2 cellular contexts compared by ENCODE assay signal in the genomic region with DNA sequence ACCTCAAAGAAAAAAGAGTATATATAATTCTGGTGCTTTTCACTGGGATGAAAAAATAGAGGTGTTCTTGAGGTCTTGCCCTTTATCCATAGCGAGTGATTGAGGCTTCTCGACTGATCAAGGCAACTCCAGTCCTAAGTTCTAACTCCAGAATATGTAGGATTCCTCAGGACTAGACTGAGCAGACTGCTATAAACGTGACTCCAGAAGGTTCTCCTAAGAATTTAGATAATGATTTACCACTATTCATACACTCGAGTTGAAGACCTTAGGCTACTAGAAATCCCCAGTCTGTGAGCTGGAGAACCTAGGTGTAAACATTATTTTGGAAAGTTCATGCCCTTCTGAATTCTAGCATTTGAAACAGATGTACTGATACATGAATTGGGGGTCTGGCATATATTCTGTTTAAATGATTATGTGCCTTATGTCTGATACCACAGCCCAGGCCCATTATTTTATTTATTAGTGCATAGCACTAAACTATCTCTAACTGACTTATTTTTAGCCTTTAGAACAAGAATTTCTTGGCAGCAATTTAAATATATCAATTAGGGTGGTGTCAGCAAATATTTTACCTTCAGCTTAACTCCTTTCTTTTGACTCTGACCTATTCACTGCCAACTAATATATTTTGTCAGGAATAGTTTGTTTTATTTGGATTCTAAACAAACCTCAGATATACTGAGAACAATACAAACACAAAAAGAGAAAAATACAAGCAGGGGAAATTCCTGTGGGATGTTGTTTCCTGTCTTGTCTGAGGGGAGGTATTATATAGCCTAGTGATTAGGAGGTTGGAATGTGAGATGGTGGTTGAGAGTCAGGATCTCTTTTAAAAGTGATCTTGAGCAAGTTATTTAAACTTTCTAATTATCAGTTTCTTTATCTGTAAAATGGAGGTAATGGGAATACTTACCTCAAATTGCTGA.
A peak's percentile ranks its signal among the peaks of the same experiment; 100 is the strongest.
TF ChIP-seq lines count a peak whose summit lies in the region.

No MANE protein-coding gene starts in this region.

TF ChIP-seq in K562, 482 proteins besides CTCF, POLR2A, EP300 and RAD21 (continued from another document):
- TF ChIP-seq ARID3A (IDR thresholded peaks at IDR 0.05; ENCODE audit: borderline replicate concordance, low read depth, low read length), result no peak
- no peak for TF ChIP-seq ZNF655 (CRISPR knock-in tag; IDR thresholded peaks at IDR 0.05)
- TF ChIP-seq FOXP4 (CRISPR knock-in tag; IDR thresholded peaks at IDR 0.05; ENCODE audit: borderline replicate concordance), result no peak
- TF ChIP-seq MYBL2 (IDR thresholded peaks at IDR 0.05; ENCODE audit: low read depth), result no peak
- TF ChIP-seq MYBL2 (CRISPR knock-in tag; IDR thresholded peaks at IDR 0.05; ENCODE audit: borderline replicate concordance), result no peak
- no peak for TF ChIP-seq ZKSCAN3 (CRISPR knock-in tag; IDR thresholded peaks at IDR 0.05)
- peak; percentile 52; the same call in 1 of the 2 replicates for TF ChIP-seq MAFF (IDR thresholded peaks at IDR 0.05; ENCODE audit: low read length)
- TF ChIP-seq ZNF830 (CRISPR knock-in tag; IDR thresholded peaks at IDR 0.05), result no peak
- TF ChIP-seq BRCA1 (IDR thresholded peaks at IDR 0.05), result no peak
- TF ChIP-seq BRCA1 (CRISPR knock-in tag; IDR thresholded peaks at IDR 0.05), result no peak
- TF ChIP-seq KDM2B (CRISPR knock-in tag; IDR thresholded peaks at IDR 0.05), result no peak
- peak; percentile 38; the same call in 1 of the 2 replicates for TF ChIP-seq MAFG (tag; conservative IDR thresholded peaks at IDR 0.05)
- no peak for TF ChIP-seq MNT (conservative IDR thresholded peaks at IDR 0.05)
- TF ChIP-seq, protein P1, sequence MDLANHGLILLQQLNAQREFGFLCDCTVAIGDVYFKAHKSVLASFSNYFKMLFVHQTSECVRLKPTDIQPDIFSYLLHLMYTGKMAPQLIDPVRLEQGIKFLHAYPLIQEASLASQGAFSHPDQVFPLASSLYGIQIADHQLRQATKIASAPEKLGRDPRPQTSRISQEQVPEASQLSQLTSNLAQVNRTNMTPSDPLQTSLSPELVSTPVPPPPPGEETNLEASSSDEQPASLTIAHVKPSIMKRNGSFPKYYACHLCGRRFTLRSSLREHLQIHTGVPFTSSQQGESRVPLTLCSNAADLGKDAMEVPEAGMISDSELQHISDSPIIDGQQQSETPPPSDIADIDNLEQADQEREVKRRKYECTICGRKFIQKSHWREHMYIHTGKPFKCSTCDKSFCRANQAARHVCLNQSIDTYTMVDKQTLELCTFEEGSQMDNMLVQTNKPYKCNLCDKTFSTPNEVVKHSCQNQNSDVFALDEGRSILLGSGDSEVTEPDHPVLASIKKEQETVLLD (IDR thresholded peaks at IDR 0.05), result no peak
- 0 out of 2 replicates have a peak, but pooled peaks have one; percentile 21 for TF ChIP-seq MAFK (IDR thresholded peaks at IDR 0.05; ENCODE audit: low read length)
- TF ChIP-seq TRIM28 (IDR thresholded peaks at IDR 0.05), result no peak
- TF ChIP-seq CBX1 (IDR thresholded peaks at IDR 0.05; ENCODE audit: low read depth), result no peak
- no peak for TF ChIP-seq ZNF134 (CRISPR knock-in tag; conservative IDR thresholded peaks at IDR 0.05)
- TF ChIP-seq SPI1 (IDR thresholded peaks at IDR 0.05; ENCODE audit: borderline replicate concordance, low read depth, low read length), result no peak
- no peak for TF ChIP-seq NUFIP1 (IDR thresholded peaks at IDR 0.05; ENCODE audit: partially characterized antibody)
- peak; percentile 45; the same call in 1 of the 2 replicates for TF ChIP-seq C11orf30 (IDR thresholded peaks at IDR 0.05; ENCODE audit: low read depth)
- TF ChIP-seq ZNF316 (IDR thresholded peaks at IDR 0.05), result peak; percentile 75
- no peak for TF ChIP-seq TAF9B (IDR thresholded peaks at IDR 0.05; ENCODE audit: partially characterized antibody)

TF ChIP-seq in liver, 16 proteins besides CTCF, POLR2A, EP300 and RAD21 (continued from another document):
- TF ChIP-seq, protein P2, sequence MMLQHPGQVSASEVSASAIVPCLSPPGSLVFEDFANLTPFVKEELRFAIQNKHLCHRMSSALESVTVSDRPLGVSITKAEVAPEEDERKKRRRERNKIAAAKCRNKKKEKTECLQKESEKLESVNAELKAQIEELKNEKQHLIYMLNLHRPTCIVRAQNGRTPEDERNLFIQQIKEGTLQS (IDR thresholded peaks at IDR 0.05), result no peak
- peak; percentile 25 to 30 for TF ChIP-seq HNF4A (conservative IDR thresholded peaks at IDR 0.05)
- no peak for TF ChIP-seq GABPA (IDR thresholded peaks at IDR 0.05 in 1 of 2, conservative IDR thresholded peaks at IDR 0.05 in 1 of 2)
- peak; percentile 23 to 47 for TF ChIP-seq RXRA (IDR thresholded peaks at IDR 0.05)
